21 cellular contexts compared by ENCODE assay signal in genomic region chr2:64352292-64352691, GRCh38.
A peak's percentile ranks its signal among the peaks of the same experiment; 100 is the strongest.
DNase-seq lines count a peak whose midpoint lies in the region; ATAC-seq and TF ChIP-seq lines count a peak whose summit lies in the region.
"Had no signal": no experiment of that assay in that cellular context is flagged by ENCODE, and none has a peak within 500 bp of the region (broad histone marks: within the 10 kb centered on the region; RNA-seq: fewer than 3 reads in every experiment).

No MANE protein-coding gene starts in this region.

- TF ChIP-seq POLR2A in thyroid gland (IDR thresholded peaks at IDR 0.05), result no peak

- no peak overlapping the region for H3K4me3 ChIP-seq in thyroid gland (replicated peaks in 1 of 3)
- H3K4me3 ChIP-seq: gastroesophageal sphincter, Peyer's patch, SK-N-MC had no signal

- H3K4me1 Mint-ChIP-seq in stimulated activated naive CD8-positive, alpha-beta T cell treated with anti-CD3 and anti-CD28 coated beads, Interleukin-15, amount 100 ng/mL, for 72 hours, result no peaks in the 10 kb centered on the region
- no peaks in the 10 kb centered on the region for H3K4me1 Mint-ChIP-seq in activated CD8-positive, alpha-beta T cell treated with anti-CD3 and anti-CD28 coated beads for 36 hours (ENCODE audit: low read depth)

- no peak overlapping the region for H3K4me3 Mint-ChIP-seq in stimulated activated naive CD8-positive, alpha-beta T cell treated with anti-CD3 and anti-CD28 coated beads, Interleukin-15, amount 100 ng/mL, for 72 hours
- H3K4me3 Mint-ChIP-seq in activated CD8-positive, alpha-beta T cell treated with anti-CD3 and anti-CD28 coated beads for 36 hours, result no peak overlapping the region
- H3K4me3 Mint-ChIP-seq: HFFc6 had no signal

- H3K27me3 ChIP-seq in thyroid gland, result no peaks in the 10 kb centered on the region
- H3K27me3 ChIP-seq: gastroesophageal sphincter, Peyer's patch had no signal

- no peaks in the 10 kb centered on the region for H3K9me3 ChIP-seq in thyroid gland
- H3K9me3 ChIP-seq: neutrophil, Peyer's patch had no signal

- ATAC-seq in stimulated activated naive CD8-positive, alpha-beta T cell treated with anti-CD3 and anti-CD28 coated beads, Interleukin-15, amount 100 ng/mL, for 72 hours, result peak; percentile 73
- ATAC-seq in stimulated activated naive CD8-positive, alpha-beta T cell treated with anti-CD3 and anti-CD28 coated beads, Interleukin-15, Interleukin-2, amounts not matched to agents 100 U/mL and 50 U/mL, for 24 hours, result no peak
- ATAC-seq in activated CD8-positive, alpha-beta T cell treated with anti-CD3 and anti-CD28 coated beads for 36 hours, result peak; percentile 62
- ATAC-seq: gastroesophageal sphincter had no signal

- peaks cover 0 to 19% of the 10 kb centered on the region in 2 donors for H3K9me3 Mint-ChIP-seq in stimulated activated naive CD8-positive, alpha-beta T cell treated with anti-CD3 and anti-CD28 coated beads, Interleukin-15, amount 100 ng/mL, for 72 hours
- peaks cover 3% of the 10 kb centered on the region for H3K9me3 Mint-ChIP-seq in activated CD8-positive, alpha-beta T cell treated with anti-CD3 and anti-CD28 coated beads for 36 hours
- H3K9me3 Mint-ChIP-seq: activated T-helper 2 cell treated with anti-CD3 and anti-CD28 coated beads, Interferon-gamma antibody, Interleukin-2, Interleukin-4, amounts not matched to agents 10 μg/mL and 5 μg/mL and 100 μg/mL, durations not matched to agents 14 hours and 24 hours and 36 hours had no signal

- TF ChIP-seq CTCF in activated CD8-positive, alpha-beta T cell treated with anti-CD3 and anti-CD28 coated beads for 36 hours (IDR thresholded peaks at IDR 0.05), result no peak
- no peak for TF ChIP-seq CTCF in thyroid gland (IDR thresholded peaks at IDR 0.05)

- intact Hi-C loops in activated CD8-positive, alpha-beta T cell treated with anti-CD3 and anti-CD28 coated beads for 36 hours (cut with micrococcal nuclease), result no loop called here
- intact Hi-C loops in thyroid gland (cut with DNase I), result no loop called here

- CTCF ChIA-PET in activated CD8-positive, alpha-beta T cell treated with anti-CD3 and anti-CD28 coated beads for 36 hours (lab: Charles Lee), result interaction anchor here (0.6 to 2.0 kb wide), 3 partner anchors 21 to 136 kb away, joined by 3 to 9 read pairs (median 6); no protein-coding TSS in a partner anchor

- no peaks in the 10 kb centered on the region for H3K4me1 ChIP-seq in thyroid gland
- H3K4me1 ChIP-seq: gastroesophageal sphincter, Peyer's patch had no signal

- WGBS in thyroid gland, 2 donors, result 86 to 100% methylated on average over 1 of the region's 1 CpG

- H3K36me3 ChIP-seq in thyroid gland, result no peaks in the 10 kb centered on the region
- H3K36me3 ChIP-seq: gastroesophageal sphincter, neutrophil, Peyer's patch had no signal

- H3K27me3 Mint-ChIP-seq in stimulated activated naive CD8-positive, alpha-beta T cell treated with anti-CD3 and anti-CD28 coated beads, Interleukin-15, amount 100 ng/mL, for 72 hours, result peaks cover 27% of the 10 kb centered on the region
- peaks cover 12% of the 10 kb centered on the region for H3K27me3 Mint-ChIP-seq in activated CD8-positive, alpha-beta T cell treated with anti-CD3 and anti-CD28 coated beads for 36 hours

- no peak overlapping the region for H3K27ac Mint-ChIP-seq in stimulated activated naive CD8-positive, alpha-beta T cell treated with anti-CD3 and anti-CD28 coated beads, Interleukin-15, amount 100 ng/mL, for 72 hours
- no peak overlapping the region for H3K27ac Mint-ChIP-seq in activated CD8-positive, alpha-beta T cell treated with anti-CD3 and anti-CD28 coated beads for 36 hours
- H3K27ac Mint-ChIP-seq: activated T-helper 2 cell treated with anti-CD3 and anti-CD28 coated beads, Interferon-gamma antibody, Interleukin-2, Interleukin-4, amounts not matched to agents 10 μg/mL and 5 μg/mL and 100 μg/mL, durations not matched to agents 14 hours and 24 hours and 36 hours; CD4-positive, CD25-positive, alpha-beta regulatory T cell; HFFc6 had no signal

- no peaks in the 10 kb centered on the region for H3K36me3 Mint-ChIP-seq in activated CD8-positive, alpha-beta T cell treated with anti-CD3 and anti-CD28 coated beads for 36 hours (ENCODE audit: low read depth)

- DNase-seq in stimulated activated naive CD8-positive, alpha-beta T cell treated with anti-CD3 and anti-CD28 coated beads, Interleukin-15, amount 100 ng/mL, for 72 hours, result no peak
- no peak for DNase-seq in stimulated activated naive CD8-positive, alpha-beta T cell treated with anti-CD3 and anti-CD28 coated beads, Interleukin-15, Interleukin-2, amounts not matched to agents 100 U/mL and 50 U/mL, for 24 hours
- no peak for DNase-seq in activated CD8-positive, alpha-beta T cell treated with anti-CD3 and anti-CD28 coated beads for 36 hours
- DNase-seq in kidney tubule cell (ENCODE audit: low spot score), result peak; percentile 84
- no peak for DNase-seq in mesenteric fat pad (ENCODE audit: low spot score)
- no peak for DNase-seq in activated effector memory CD4-positive, alpha-beta T cell treated with anti-CD3 and anti-CD28 coated beads, Interleukin-2, amount 50 U/mL, for 16 hours
- no peak for DNase-seq in thyroid gland
- no peak for DNase-seq in stimulated activated CD4-positive, alpha-beta T cell treated with anti-CD3 and anti-CD28 coated beads, Interleukin-2, amount 100 ng/mL, for 48 hours
- DNase-seq: caudate nucleus; CD4-positive, CD25-positive, alpha-beta regulatory T cell; DMS153; erythroblast; HFFc6; NCI-H1436 treated with DMSO at 0.1 percent for 48 hours; NCI-H226; stimulated activated CD8-positive, alpha-beta memory T cell treated with anti-CD3 and anti-CD28 coated beads, Interleukin-4, amount 100 ng/mL, for 48 hours had no signal

- POLR2A ChIA-PET in activated CD8-positive, alpha-beta T cell treated with anti-CD3 and anti-CD28 coated beads for 36 hours (lab: Charles Lee), result no interaction called here

- H3K27ac ChIP-seq in thyroid gland, result no peak overlapping the region
- H3K27ac ChIP-seq: gastroesophageal sphincter, neutrophil, Peyer's patch, SK-N-MC had no signal
